10 cellular contexts compared by ENCODE assay signal in genomic region chr2:237895544-237896506, GRCh38. TPM values are rescaled to one million over a fixed set of nuclear protein-coding genes. Genes with fewer than 3 reads are reported as not detected.
DNase-seq lines count a peak whose midpoint lies in the region; ATAC-seq and TF ChIP-seq lines count a peak whose summit lies in the region.
"Had no signal": no experiment of that assay in that cellular context is flagged by ENCODE, and none has a peak within 500 bp of the region (broad histone marks: within the 10 kb centered on the region; RNA-seq: fewer than 3 reads in every experiment).

No MANE protein-coding gene starts in this region.

- TF ChIP-seq POLR2A in uterus (IDR thresholded peaks at IDR 0.05): peak in 1 of 2 donors; percentile 12

- intact Hi-C loops in uterus (cut with DNase I; ENCODE audit: low total_unique reads): no loop called here

- H3K27ac Mint-ChIP-seq in activated naive CD4-positive, alpha-beta T cell treated with anti-CD3 and anti-CD28 coated beads, Interleukin-2, amount 10 ng/mL, durations not matched to agents 7 days and 5 days: peak overlapping the region; percentile 84
- H3K27ac Mint-ChIP-seq in activated naive CD4-positive, alpha-beta T cell treated with anti-CD3 and anti-CD28 coated beads, Interleukin-2, amount 50 U/mL, for 72 hours: no peak overlapping the region
- H3K27ac Mint-ChIP-seq: activated T-cell treated with anti-CD3 and anti-CD28 coated beads, Interleukin-2, amount 50 U/mL, for 72 hours; B cell had no signal

- no peaks in the 10 kb centered on the region for H3K9me3 ChIP-seq in uterus

- no peak for DNase-seq in activated naive CD4-positive, alpha-beta T cell treated with anti-CD3 and anti-CD28 coated beads, Interleukin-2, amount 10 ng/mL, durations not matched to agents 7 days and 5 days
- DNase-seq in activated naive CD4-positive, alpha-beta T cell treated with anti-CD3 and anti-CD28 coated beads, Interleukin-2, amount 50 U/mL, for 72 hours (ENCODE audit: low spot score in 2 of 2): no peak
- peak; percentile 43 for DNase-seq in cerebellar cortex (ENCODE audit: low spot score)
- peak; percentile 76 for DNase-seq in medulla oblongata (ENCODE audit: extremely low spot score)
- DNase-seq in uterus: peak in 1 of 2 donors; percentile 70
- DNase-seq in 8988T: no peak
- DNase-seq in stimulated activated naive CD4-positive, alpha-beta T cell treated with Interleukin-2 at 50 U/mL for 16 hours (lab: John Stamatoyannopoulos, UW): no peak
- DNase-seq in stimulated activated CD4-positive, alpha-beta T cell treated with anti-CD3 and anti-CD28 coated beads, Interleukin-4, amount 100 ng/mL, for 24 hours: no peak
- DNase-seq: activated T-cell treated with anti-CD3 and anti-CD28 coated beads, Interleukin-2, amount 50 U/mL, for 72 hours had no signal

- no peaks in the 10 kb centered on the region for H3K9me3 Mint-ChIP-seq in activated naive CD4-positive, alpha-beta T cell treated with anti-CD3 and anti-CD28 coated beads, Interleukin-2, amount 10 ng/mL, durations not matched to agents 7 days and 5 days
- H3K9me3 Mint-ChIP-seq in activated naive CD4-positive, alpha-beta T cell treated with anti-CD3 and anti-CD28 coated beads, Interleukin-2, amount 50 U/mL, for 72 hours: no peaks in the 10 kb centered on the region
- H3K9me3 Mint-ChIP-seq: activated T-cell treated with anti-CD3 and anti-CD28 coated beads, Interleukin-2, amount 50 U/mL, for 72 hours had no signal

- CTCF ChIA-PET in activated naive CD4-positive, alpha-beta T cell treated with anti-CD3 and anti-CD28 coated beads, Interleukin-2, amount 10 ng/mL, durations not matched to agents 7 days and 5 days (lab: Charles Lee): no interaction called here

- no peak for ATAC-seq in activated naive CD4-positive, alpha-beta T cell treated with anti-CD3 and anti-CD28 coated beads, Interleukin-2, amount 50 U/mL, for 72 hours
- ATAC-seq: activated T-cell treated with anti-CD3 and anti-CD28 coated beads, Interleukin-2, amount 50 U/mL, for 72 hours had no signal

- no peaks in the 10 kb centered on the region for H3K27me3 Mint-ChIP-seq in activated naive CD4-positive, alpha-beta T cell treated with anti-CD3 and anti-CD28 coated beads, Interleukin-2, amount 10 ng/mL, durations not matched to agents 7 days and 5 days
- H3K27me3 Mint-ChIP-seq: B cell had no signal

- no peaks in the 10 kb centered on the region for H3K27me3 ChIP-seq in uterus

- peaks cover 70% of the 10 kb centered on the region for H3K4me1 Mint-ChIP-seq in activated naive CD4-positive, alpha-beta T cell treated with anti-CD3 and anti-CD28 coated beads, Interleukin-2, amount 10 ng/mL, durations not matched to agents 7 days and 5 days

- H3K4me3 Mint-ChIP-seq in activated naive CD4-positive, alpha-beta T cell treated with anti-CD3 and anti-CD28 coated beads, Interleukin-2, amount 10 ng/mL, durations not matched to agents 7 days and 5 days: no peak overlapping the region
- H3K4me3 Mint-ChIP-seq: activated T-cell treated with anti-CD3 and anti-CD28 coated beads, Interleukin-2, amount 50 U/mL, for 72 hours; B cell had no signal

- H3K36me3 Mint-ChIP-seq in activated naive CD4-positive, alpha-beta T cell treated with anti-CD3 and anti-CD28 coated beads, Interleukin-2, amount 10 ng/mL, durations not matched to agents 7 days and 5 days: peaks cover 3% of the 10 kb centered on the region
- H3K36me3 Mint-ChIP-seq in activated naive CD4-positive, alpha-beta T cell treated with anti-CD3 and anti-CD28 coated beads, Interleukin-2, amount 50 U/mL, for 72 hours: no peaks in the 10 kb centered on the region

- peaks cover 15 to 33% of the 10 kb centered on the region in 2 donors for H3K4me1 ChIP-seq in uterus

- H3K27ac ChIP-seq in uterus: peak overlapping the region; percentile 98 to 100

- H3K4me3 ChIP-seq in uterus: no peak overlapping the region

- H3K36me3 ChIP-seq in uterus: no peaks in the 10 kb centered on the region

- no peak for TF ChIP-seq CTCF in uterus (IDR thresholded peaks at IDR 0.05)

RNA-seq across cellular contexts. Expression of gene RAMP1, which starts 36.4 kb away (rescaled TPM):
- under 1 TPM in 1 of 2 donors, not detected in 1; 0.47 TPM for total RNA-seq in activated naive CD4-positive, alpha-beta T cell treated with anti-CD3 and anti-CD28 coated beads, Interleukin-2, amount 50 U/mL, for 72 hours
- total RNA-seq in uterus: 100 to 1,000 TPM in 3 of 4 donors, 10 to 100 TPM in 1; 44.1 to 591 (median 424) TPM

Comparison
In these comparisons a context has a peak if more than half of its experiments do, and no peak if none do; other contexts are left out.
1. DNase-seq: peak in cerebellar cortex (single experiment) and medulla oblongata (single experiment); none in activated naive CD4-positive, alpha-beta T cell treated with anti-CD3 and anti-CD28 coated beads, Interleukin-2, amount 10 ng/mL, durations not matched to agents 7 days and 5 days (single experiment), activated naive CD4-positive, alpha-beta T cell treated with anti-CD3 and anti-CD28 coated beads, Interleukin-2, amount 50 U/mL, for 72 hours (0 of 2), 8988T (single experiment), stimulated activated naive CD4-positive, alpha-beta T cell treated with Interleukin-2 at 50 U/mL for 16 hours (single experiment) and stimulated activated CD4-positive, alpha-beta T cell treated with anti-CD3 and anti-CD28 coated beads, Interleukin-4, amount 100 ng/mL, for 24 hours (single experiment).
2. RNA of gene RAMP1, which starts 36.4 kb away (total RNA-seq): 44.1 to 591 TPM in uterus; 0.47 TPM in activated naive CD4-positive, alpha-beta T cell treated with anti-CD3 and anti-CD28 coated beads, Interleukin-2, amount 50 U/mL, for 72 hours; every median in the first group is over 10 times any median in the second.